3 cellular contexts compared by ENCODE assay signal in genomic region chrX:132730726-132731125, GRCh38.
"Had no signal": no experiment of that assay in that cellular context is flagged by ENCODE, and none has a peak within 500 bp of the region (broad histone marks: within the 10 kb centered on the region; RNA-seq: fewer than 3 reads in every experiment).

No MANE protein-coding gene starts in this region.

- H3K4me3 ChIP-seq: GM12878 had no signal

- DNase-seq: GDM1, GF-D8 had no signal
